ENCODE assay signal across 21 cellular contexts in genomic region chr11:94665116-94665659, GRCh38.
"Had no signal": no experiment of that assay in that cellular context is flagged by ENCODE, and none has a peak within 500 bp of the region (broad histone marks: within the 10 kb centered on the region; RNA-seq: fewer than 3 reads in every experiment).

No MANE protein-coding gene starts in this region.

- H3K27ac ChIP-seq: breast epithelium, esophagus muscularis mucosa, foreskin keratinocyte, heart right ventricle, right lobe of liver, testis, transverse colon had no signal

- H3K36me3 ChIP-seq: breast epithelium, esophagus muscularis mucosa, heart right ventricle, right lobe of liver, transverse colon had no signal

- DNase-seq: activated CD4-positive, alpha-beta T cell treated with anti-CD3 and anti-CD28 coated beads for 4 hours; activated CD4-positive, alpha-beta T cell treated with anti-CD3 and anti-CD28 coated beads, Interleukin-2, amount 50 U/mL, for 4 hours; activated naive CD4-positive, alpha-beta T cell; activated T-cell treated with anti-CD3 and anti-CD28 coated beads for 4 hours; activated T-cell treated with anti-CD3 and anti-CD28 coated beads, Interleukin-2, amount 50 U/mL, for 72 hours; central memory CD4-positive, alpha-beta T cell; foreskin keratinocyte; heart right ventricle; left ventricle myocardium superior; naive B cell; nephron progenitor cell; posterior cingulate gyrus; right lobe of liver; stimulated activated CD4-positive, alpha-beta T cell treated with anti-CD3 and anti-CD28 coated beads, Interleukin-2, amount 100 ng/mL, for 48 hours; stimulated activated naive CD4-positive, alpha-beta T cell treated with Interleukin-2 at 50 U/mL for 16 hours; T-helper 1 cell; testis; transverse colon had no signal

- H3K4me3 ChIP-seq: breast epithelium, esophagus muscularis mucosa, heart right ventricle, right lobe of liver, testis, transverse colon had no signal

- H3K27me3 ChIP-seq: breast epithelium, esophagus muscularis mucosa, foreskin keratinocyte, heart right ventricle, right lobe of liver, testis had no signal

- H3K4me1 ChIP-seq: breast epithelium, esophagus muscularis mucosa, heart right ventricle, right lobe of liver, testis, transverse colon had no signal

- ATAC-seq: activated naive CD4-positive, alpha-beta T cell treated with anti-CD3 and anti-CD28 coated beads, Interleukin-2, amount 50 U/mL, for 72 hours; activated T-cell treated with anti-CD3 and anti-CD28 coated beads, Interleukin-2, amount 50 U/mL, for 72 hours; foreskin keratinocyte; heart right ventricle; left ventricle myocardium superior had no signal

- H3K9me3 ChIP-seq: esophagus muscularis mucosa, right lobe of liver, testis, transverse colon had no signal
